ENCODE assay signal across 26 cellular contexts in the genomic region with DNA sequence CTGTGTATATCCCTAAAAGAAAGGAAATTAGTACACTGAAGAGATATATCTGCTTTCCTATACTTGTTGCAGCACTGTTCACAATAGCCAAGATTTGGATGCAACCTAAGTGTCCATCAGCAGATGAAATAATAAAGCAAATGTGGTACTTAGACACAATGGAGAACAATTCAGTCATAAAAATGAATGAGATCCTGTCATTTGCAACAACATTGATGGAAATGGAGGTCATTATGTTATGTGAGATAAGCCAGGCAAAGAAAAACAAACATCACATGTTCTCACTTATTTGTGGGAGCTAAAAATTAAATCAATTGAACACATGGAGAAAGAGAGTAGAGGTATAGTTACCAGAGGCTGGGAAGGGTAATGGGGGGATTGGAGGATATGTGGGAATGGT.
"Had no signal": no experiment of that assay in that cellular context is flagged by ENCODE, and none has a peak within 500 bp of the region (broad histone marks: within the 10 kb centered on the region; RNA-seq: fewer than 3 reads in every experiment).

No MANE protein-coding gene starts in this region.

- H3K36me3 ChIP-seq: adrenal gland, WERI-Rb-1 had no signal

- ATAC-seq: activated CD4-positive, CD25-positive, alpha-beta regulatory T cell treated with anti-CD3 and anti-CD28 coated beads, Interleukin-2, amount 50 U/mL, for 24 hours; activated CD8-positive, alpha-beta T cell treated with anti-CD3 and anti-CD28 coated beads for 36 hours; activated naive CD8-positive, alpha-beta T cell treated with anti-CD3 and anti-CD28 coated beads, Interleukin-2, amount 50 U/mL, for 24 hours; body of pancreas; esophagus mucosa had no signal

- H3K4me3 ChIP-seq: adrenal gland, body of pancreas had no signal

- H3K27me3 ChIP-seq: adrenal gland, body of pancreas had no signal

- DNase-seq: activated B cell treated with CpG ODN at 0.5 μM for 24 hours; activated CD4-positive, alpha-beta T cell treated with anti-CD3 and anti-CD28 coated beads for 48 hours; activated CD4-positive, alpha-beta T cell treated with anti-CD3 and anti-CD28 coated beads, Interleukin-2, amount 50 U/mL, for 1 hour; activated CD4-positive, alpha-beta T cell treated with anti-CD3 and anti-CD28 coated beads, Interleukin-2, amount 50 U/mL, for 48 hours; activated CD8-positive, alpha-beta memory T cell treated with anti-CD3 and anti-CD28 coated beads for 24 hours; activated CD8-positive, alpha-beta T cell treated with anti-CD3 and anti-CD28 coated beads for 36 hours; activated effector memory CD4-positive, alpha-beta T cell treated with anti-CD3 and anti-CD28 coated beads, Interleukin-2, amount 50 U/mL, for 16 hours; activated naive CD4-positive, alpha-beta T cell treated with anti-CD3 and anti-CD28 coated beads for 36 hours; activated naive CD8-positive, alpha-beta T cell treated with anti-CD3 and anti-CD28 coated beads for 36 hours; activated naive CD8-positive, alpha-beta T cell treated with anti-CD3 and anti-CD28 coated beads, Interleukin-2, amount 50 U/mL, for 24 hours; activated T-cell treated with anti-CD3 and anti-CD28 coated beads, Interleukin-2, amount 50 U/mL, for 48 hours; adrenal gland; amygdala; aorta; body of pancreas; caudate nucleus; cortex of kidney; dermis blood vessel endothelial cell; effector CD8-positive, alpha-beta T cell; foreskin fibroblast; head of caudate nucleus; hippocampal formation; T1000; WERI-Rb-1 had no signal
